19 cellular contexts compared by ENCODE assay signal in genomic region chr3:143222981-143223380, GRCh38.
"Had no signal": no experiment of that assay in that cellular context is flagged by ENCODE, and none has a peak within 500 bp of the region (broad histone marks: within the 10 kb centered on the region; RNA-seq: fewer than 3 reads in every experiment).

No MANE protein-coding gene starts in this region.

- H3K27ac ChIP-seq: epithelial cell of prostate, esophagus squamous epithelium, foreskin keratinocyte, hepatocyte, left ventricle myocardium inferior, lower lobe of right lung, right atrium auricular region, sigmoid colon, skin epidermis had no signal

- H3K9me3 Mint-ChIP-seq: dendritic cell treated with granulocyte-macrophage colony-stimulating factor and Interleukin-4, amounts not matched to agents 40 ng/mL and 50 ng/mL, for 4 days; effector memory CD8-positive, alpha-beta T cell; memory B cell; mesothelial cell of epicardium; natural killer cell; neural crest cell had no signal

- H3K27ac Mint-ChIP-seq: dendritic cell treated with granulocyte-macrophage colony-stimulating factor and Interleukin-4, amounts not matched to agents 40 ng/mL and 50 ng/mL, for 4 days; effector memory CD8-positive, alpha-beta T cell; memory B cell; mesothelial cell of epicardium had no signal

- H3K4me3 ChIP-seq: esophagus squamous epithelium, hepatocyte, left ventricle myocardium inferior, lower lobe of right lung, right atrium auricular region, sigmoid colon, skin epidermis had no signal

- H3K36me3 ChIP-seq: esophagus squamous epithelium, left ventricle myocardium inferior, lower lobe of right lung, right atrium auricular region, sigmoid colon had no signal

- H3K36me3 Mint-ChIP-seq: memory B cell, mesothelial cell of epicardium, natural killer cell had no signal

- H3K27me3 ChIP-seq: esophagus squamous epithelium, hepatocyte, right atrium auricular region, sigmoid colon had no signal

- ATAC-seq: effector memory CD8-positive, alpha-beta T cell; foreskin keratinocyte; left cardiac atrium; lower lobe of right lung; natural killer cell had no signal

- DNase-seq: effector memory CD8-positive, alpha-beta T cell; esophagus squamous epithelium; foreskin keratinocyte; kidney; left cardiac atrium; left ventricle myocardium inferior; lower lobe of right lung; natural killer cell; sigmoid colon; stimulated activated CD4-positive, alpha-beta T cell treated with anti-CD3 and anti-CD28 coated beads, Interleukin-2, amount 100 ng/mL, for 48 hours; trophoblast cell had no signal

- H3K27me3 Mint-ChIP-seq: dendritic cell treated with granulocyte-macrophage colony-stimulating factor and Interleukin-4, amounts not matched to agents 40 ng/mL and 50 ng/mL, for 4 days; effector memory CD8-positive, alpha-beta T cell; memory B cell had no signal

- H3K4me2 ChIP-seq: hepatocyte had no signal

- H3K4me1 ChIP-seq: esophagus squamous epithelium, foreskin keratinocyte, left ventricle myocardium inferior, lower lobe of right lung, right atrium auricular region, sigmoid colon had no signal

- H2AFZ ChIP-seq: hepatocyte had no signal

- H3K79me2 ChIP-seq: hepatocyte had no signal

- H3K4me3 Mint-ChIP-seq: dendritic cell treated with granulocyte-macrophage colony-stimulating factor and Interleukin-4, amounts not matched to agents 40 ng/mL and 50 ng/mL, for 4 days; effector memory CD8-positive, alpha-beta T cell; memory B cell; mesothelial cell of epicardium; natural killer cell; neural crest cell had no signal

- H3K9me3 ChIP-seq: esophagus squamous epithelium, left ventricle myocardium inferior, lower lobe of right lung, right atrium auricular region, sigmoid colon had no signal
